In the genomic region with DNA sequence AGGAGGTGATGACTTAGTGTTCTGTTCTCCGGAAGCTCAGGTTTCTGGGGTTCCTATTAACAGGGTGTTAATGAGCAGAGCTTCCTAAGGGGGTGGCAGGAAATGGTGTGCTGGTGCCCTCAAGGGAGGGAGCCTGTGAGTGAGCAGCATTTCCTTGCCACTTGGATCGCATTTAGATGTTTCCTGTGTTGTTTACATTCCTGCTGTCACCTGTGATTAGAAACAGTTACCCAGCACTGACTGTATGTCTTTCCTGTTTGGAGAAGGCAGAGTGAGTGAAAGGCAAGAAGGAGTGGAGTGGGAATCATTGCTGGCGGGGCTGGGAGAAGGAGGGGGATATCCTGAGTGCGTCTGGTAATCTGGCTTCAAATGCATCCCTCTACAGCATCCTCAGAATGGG, we compare ENCODE assay signal across 1 cellular context.
TF ChIP-seq lines count a peak whose summit lies in the region.

No MANE protein-coding gene starts in this region.

TF ChIP-seq in IMR-90, 13 proteins besides CTCF, POLR2A, EP300 and RAD21 (continued from another document):
- TF ChIP-seq, protein P1, sequence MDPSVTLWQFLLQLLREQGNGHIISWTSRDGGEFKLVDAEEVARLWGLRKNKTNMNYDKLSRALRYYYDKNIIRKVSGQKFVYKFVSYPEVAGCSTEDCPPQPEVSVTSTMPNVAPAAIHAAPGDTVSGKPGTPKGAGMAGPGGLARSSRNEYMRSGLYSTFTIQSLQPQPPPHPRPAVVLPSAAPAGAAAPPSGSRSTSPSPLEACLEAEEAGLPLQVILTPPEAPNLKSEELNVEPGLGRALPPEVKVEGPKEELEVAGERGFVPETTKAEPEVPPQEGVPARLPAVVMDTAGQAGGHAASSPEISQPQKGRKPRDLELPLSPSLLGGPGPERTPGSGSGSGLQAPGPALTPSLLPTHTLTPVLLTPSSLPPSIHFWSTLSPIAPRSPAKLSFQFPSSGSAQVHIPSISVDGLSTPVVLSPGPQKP (IDR thresholded peaks at IDR 0.05; ENCODE audit: borderline replicate concordance, low read depth, low read length): no peak
- TF ChIP-seq, protein P2, sequence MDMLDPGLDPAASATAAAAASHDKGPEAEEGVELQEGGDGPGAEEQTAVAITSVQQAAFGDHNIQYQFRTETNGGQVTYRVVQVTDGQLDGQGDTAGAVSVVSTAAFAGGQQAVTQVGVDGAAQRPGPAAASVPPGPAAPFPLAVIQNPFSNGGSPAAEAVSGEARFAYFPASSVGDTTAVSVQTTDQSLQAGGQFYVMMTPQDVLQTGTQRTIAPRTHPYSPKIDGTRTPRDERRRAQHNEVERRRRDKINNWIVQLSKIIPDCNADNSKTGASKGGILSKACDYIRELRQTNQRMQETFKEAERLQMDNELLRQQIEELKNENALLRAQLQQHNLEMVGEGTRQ (IDR thresholded peaks at IDR 0.05; ENCODE audit: low read depth, low read length): no peak
- no peak for TF ChIP-seq RFX5 (IDR thresholded peaks at IDR 0.05; ENCODE audit: low read depth, low read length)
- TF ChIP-seq MXI1 (IDR thresholded peaks at IDR 0.05; ENCODE audit: borderline replicate concordance, low read depth, low read length): no peak
- TF ChIP-seq CEBPB (IDR thresholded peaks at IDR 0.05; ENCODE audit: low read depth, low read length): no peak
- no peak for TF ChIP-seq FOS (IDR thresholded peaks at IDR 0.05; ENCODE audit: low read depth, low read length)
- TF ChIP-seq RCOR1 (IDR thresholded peaks at IDR 0.05; ENCODE audit: insufficient replicate concordance, low read length): no peak
- no peak for TF ChIP-seq NFE2L2 (IDR thresholded peaks at IDR 0.05; ENCODE audit: low read depth, low read length)
- no peak for TF ChIP-seq CHD1 (IDR thresholded peaks at IDR 0.05; ENCODE audit: low read depth, low read length)
- TF ChIP-seq BHLHE40 (IDR thresholded peaks at IDR 0.05; ENCODE audit: low read depth, low read length): no peak
